17 cellular contexts compared by ENCODE assay signal in genomic region chr1:62273953-62274352, GRCh38. TPM values are rescaled to one million over a fixed set of nuclear protein-coding genes. Genes with fewer than 3 reads are reported as not detected.
DNase-seq lines count a peak whose midpoint lies in the region; ATAC-seq lines count a peak whose summit lies in the region.
"Had no signal": no experiment of that assay in that cellular context is flagged by ENCODE, and none has a peak within 500 bp of the region (broad histone marks: within the 10 kb centered on the region; RNA-seq: fewer than 3 reads in every experiment).

No MANE protein-coding gene starts in this region.

- H2BK12ac ChIP-seq in neuronal stem cell (ENCODE audit: low read length) = no peak overlapping the region

- H3K4me3 Mint-ChIP-seq in activated T-cell treated with anti-CD3 and anti-CD28 coated beads, Interleukin-2, amount 50 U/mL, for 24 hours = no peak overlapping the region
- H3K4me3 Mint-ChIP-seq in CD4-positive, CD25-positive, alpha-beta regulatory T cell = peak overlapping the region in 1 of 4 donors; percentile 49
- peak overlapping the region; percentile 36 for H3K4me3 Mint-ChIP-seq in central memory CD8-positive, alpha-beta T cell

- no peak overlapping the region for H3K27ac ChIP-seq in CD4-positive, CD25-positive, alpha-beta regulatory T cell (ENCODE audit: insufficient read depth, low read length, poor library complexity, severe bottlenecking)
- no peak overlapping the region for H3K27ac ChIP-seq in neuronal stem cell (replicated peaks; ENCODE audit: low read length)
- H3K27ac ChIP-seq: BLaER1, GM23248 had no signal

- H2BK120ac ChIP-seq in neuronal stem cell (ENCODE audit: low read depth, low read length) = no peak overlapping the region

- H2AK5ac ChIP-seq in neuronal stem cell (ENCODE audit: low read depth, low read length) = no peak overlapping the region

- peak overlapping the region; percentile 46 for H2BK15ac ChIP-seq in neuronal stem cell (ENCODE audit: low read length)

- no peak overlapping the region for H4K91ac ChIP-seq in neuronal stem cell (ENCODE audit: low read depth, low read length, poor library complexity)

- no peak overlapping the region for H3K14ac ChIP-seq in neuronal stem cell (ENCODE audit: low read length)

- H3K79me1 ChIP-seq in neuronal stem cell (ENCODE audit: low read depth, low read length) = no peaks in the 10 kb centered on the region

- no peaks in the 10 kb centered on the region for H3K36me3 Mint-ChIP-seq in activated T-cell treated with anti-CD3 and anti-CD28 coated beads, Interleukin-2, amount 50 U/mL, for 24 hours (ENCODE audit: low read depth)
- peaks cover 3% of the 10 kb centered on the region for H3K36me3 Mint-ChIP-seq in CD4-positive, CD25-positive, alpha-beta regulatory T cell
- no peaks in the 10 kb centered on the region for H3K36me3 Mint-ChIP-seq in central memory CD8-positive, alpha-beta T cell (ENCODE audit: insufficient read depth)

- H3K36me3 ChIP-seq in CD4-positive, CD25-positive, alpha-beta regulatory T cell (ENCODE audit: control insufficient read depth, insufficient read depth, low read length) = no peaks in the 10 kb centered on the region
- H3K36me3 ChIP-seq in neuronal stem cell (replicated peaks in 1 of 2; ENCODE audit: control insufficient read depth in 2 of 2, insufficient read depth in 2 of 2, low read length in 2 of 2) = no peaks in the 10 kb centered on the region
- H3K36me3 ChIP-seq: BLaER1 had no signal

- H3K9ac ChIP-seq in neuronal stem cell (ENCODE audit: low read depth, low read length, poor library complexity) = no peak overlapping the region
- H3K9ac ChIP-seq: BLaER1, GM23248 had no signal

- peaks cover 26% of the 10 kb centered on the region for H3K4me1 Mint-ChIP-seq in activated T-cell treated with anti-CD3 and anti-CD28 coated beads, Interleukin-2, amount 50 U/mL, for 24 hours (ENCODE audit: low read depth)
- peaks cover 12 to 36% (median 15%) of the 10 kb centered on the region in 4 donors for H3K4me1 Mint-ChIP-seq in CD4-positive, CD25-positive, alpha-beta regulatory T cell
- peaks cover 18% of the 10 kb centered on the region for H3K4me1 Mint-ChIP-seq in central memory CD8-positive, alpha-beta T cell

- no peak for DNase-seq in activated T-cell treated with anti-CD3 and anti-CD28 coated beads, Interleukin-2, amount 50 U/mL, for 24 hours
- no peak for DNase-seq in activated T-cell treated with anti-CD3 and anti-CD28 coated beads, Interleukin-2, amount 50 U/mL, for 1 hour
- DNase-seq in CD4-positive, CD25-positive, alpha-beta regulatory T cell = no peak
- DNase-seq in central memory CD8-positive, alpha-beta T cell (ENCODE audit: low spot score in 2 of 2) = no peak
- no peak for DNase-seq in neuronal stem cell (ENCODE audit: low spot score)
- DNase-seq: 8988T, AML-193, DMS153, DMS79 treated with DMSO at 0.1 percent for 48 hours, EL, GM23248, IMR-90 had no signal

- H3K27me3 Mint-ChIP-seq in activated T-cell treated with anti-CD3 and anti-CD28 coated beads, Interleukin-2, amount 50 U/mL, for 24 hours = no peaks in the 10 kb centered on the region
- H3K27me3 Mint-ChIP-seq in CD4-positive, CD25-positive, alpha-beta regulatory T cell = no peaks in the 10 kb centered on the region
- peaks cover 11% of the 10 kb centered on the region for H3K27me3 Mint-ChIP-seq in central memory CD8-positive, alpha-beta T cell

- WGBS in neuronal stem cell (ENCODE audit: extremely low coverage in 2 of 2, insufficient read length in 2 of 2, insufficient replicate concordance in 1 of 2), 2 donors = no CpG with 5 or more reads among the region's 7 CpGs

- H2AFZ ChIP-seq in neuronal stem cell (ENCODE audit: low read length) = no peak overlapping the region
- H2AFZ ChIP-seq: GM23248 had no signal

- no peak overlapping the region for H4K8ac ChIP-seq in neuronal stem cell (ENCODE audit: low read depth, low read length)

- H3K27me3 ChIP-seq in CD4-positive, CD25-positive, alpha-beta regulatory T cell (ENCODE audit: control insufficient read depth, insufficient read depth, low read length) = no peaks in the 10 kb centered on the region
- H3K27me3 ChIP-seq in neuronal stem cell (ENCODE audit: control insufficient read depth in 3 of 3, insufficient read depth in 3 of 3, low read depth in 1 of 3, low read length in 3 of 3) = no peaks in the 10 kb centered on the region
- H3K27me3 ChIP-seq: BLaER1 had no signal

- no peak for ATAC-seq in CD4-positive, CD25-positive, alpha-beta regulatory T cell (ENCODE audit: low read depth in 2 of 2)
- ATAC-seq in central memory CD8-positive, alpha-beta T cell (replicated peaks; ENCODE audit: extremely low read depth, poor library complexity, severe bottlenecking) = no peak
- ATAC-seq in GM18870 (IDR thresholded peaks at IDR 0.05; ENCODE audit: unreplicated experiment) = no peak
- ATAC-seq in HG02973 (IDR thresholded peaks at IDR 0.05; ENCODE audit: unreplicated experiment) = no peak
- ATAC-seq: HCT116 had no signal

- peak overlapping the region; percentile 42 for H2BK5ac ChIP-seq in neuronal stem cell (ENCODE audit: low read length)

- no peak overlapping the region for H3K4ac ChIP-seq in neuronal stem cell (ENCODE audit: low read length)

- peak overlapping the region; percentile 29 for H3K18ac ChIP-seq in neuronal stem cell (ENCODE audit: low read length)

- no peak overlapping the region for H3K23ac ChIP-seq in neuronal stem cell (ENCODE audit: low read depth, low read length, poor library complexity)

- peaks cover 4% of the 10 kb centered on the region for H3K9me3 Mint-ChIP-seq in activated T-cell treated with anti-CD3 and anti-CD28 coated beads, Interleukin-2, amount 50 U/mL, for 24 hours
- peaks cover 0 to 5% (median 3%) of the 10 kb centered on the region in 7 donors for H3K9me3 Mint-ChIP-seq in CD4-positive, CD25-positive, alpha-beta regulatory T cell
- peaks cover 5% of the 10 kb centered on the region for H3K9me3 Mint-ChIP-seq in central memory CD8-positive, alpha-beta T cell

- peak overlapping the region; percentile 20 for H3K27ac Mint-ChIP-seq in activated T-cell treated with anti-CD3 and anti-CD28 coated beads, Interleukin-2, amount 50 U/mL, for 24 hours
- peak overlapping the region in 2 of 3 donors; percentile 68 to 81 for H3K27ac Mint-ChIP-seq in CD4-positive, CD25-positive, alpha-beta regulatory T cell
- peak overlapping the region; percentile 79 for H3K27ac Mint-ChIP-seq in central memory CD8-positive, alpha-beta T cell (ENCODE audit: low read depth)

- H3K4me3 ChIP-seq in CD4-positive, CD25-positive, alpha-beta regulatory T cell (ENCODE audit: low read depth, low read length) = no peak overlapping the region
- no peak overlapping the region for H3K4me3 ChIP-seq in neuronal stem cell (ENCODE audit: low read length in 2 of 2)
- H3K4me3 ChIP-seq: BLaER1, GM23248 had no signal

- H3K9me3 ChIP-seq in CD4-positive, CD25-positive, alpha-beta regulatory T cell (ENCODE audit: control insufficient read depth in 2 of 2, low read length in 2 of 2) = peaks cover 4 to 7% of the 10 kb centered on the region in 2 experiments
- H3K9me3 ChIP-seq in neuronal stem cell (replicated peaks in 1 of 2; ENCODE audit: control insufficient read depth in 2 of 2, insufficient read depth in 1 of 2, low read depth in 1 of 2, low read length in 2 of 2) = no peaks in the 10 kb centered on the region
- H3K9me3 ChIP-seq: BLaER1 had no signal

- peaks cover 18% of the 10 kb centered on the region for H3K4me1 ChIP-seq in CD4-positive, CD25-positive, alpha-beta regulatory T cell (ENCODE audit: control insufficient read depth, insufficient read depth, low read length, poor library complexity, severe bottlenecking)
- H3K4me1 ChIP-seq in neuronal stem cell (ENCODE audit: control insufficient read depth in 2 of 2, insufficient read depth in 1 of 2, low read depth in 1 of 2, low read length in 2 of 2) = peaks cover 0 to 14% of the 10 kb centered on the region in 2 donors

- H3K4me2 ChIP-seq in neuronal stem cell (ENCODE audit: insufficient read depth, low read length, poor library complexity, severe bottlenecking) = no peak overlapping the region
- H3K4me2 ChIP-seq: BLaER1 had no signal

RNA-seq across cellular contexts. Expression of gene KANK4, which starts 45.3 kb away (rescaled TPM):
- total RNA-seq in CD4-positive, CD25-positive, alpha-beta regulatory T cell = not detected
- not detected for polyA plus RNA-seq in CD4-positive, CD25-positive, alpha-beta regulatory T cell
- polyA plus RNA-seq in neuronal stem cell (2013, experiment 1 of 2) = 2.5 TPM
- 2.6 TPM for polyA plus RNA-seq in neuronal stem cell (2013, experiment 2 of 2)
- total RNA-seq: HT-29, IMR-90 had no signal
- polyA plus RNA-seq: IMR-90 had no signal

Comparison
In these comparisons a context has a peak if more than half of its experiments do, and no peak if none do; other contexts are left out.
1. H3K27ac Mint-ChIP-seq: peak in every context shown above with its lines; median percentile 79 in central memory CD8-positive, alpha-beta T cell; 74 in CD4-positive, CD25-positive, alpha-beta regulatory T cell; 20 in activated T-cell treated with anti-CD3 and anti-CD28 coated beads, Interleukin-2, amount 50 U/mL, for 24 hours.